In genomic region chr2:220885593-220885992, GRCh38 we compare ENCODE assay signal across 2 cellular contexts.
TF ChIP-seq lines count a peak whose summit lies in the region.

No MANE protein-coding gene starts in this region.

TF ChIP-seq in HEK293, 187 proteins besides CTCF, POLR2A, EP300 and RAD21:
- TF ChIP-seq OVOL3 (tag by site-specific recombination; IDR thresholded peaks at IDR 0.05) (no peak), ZNF707 (tag by site-specific recombination; IDR thresholded peaks at IDR 0.05) (no peak), ZNF26 (tag by site-specific recombination; IDR thresholded peaks at IDR 0.05) (0 out of 2 replicates have a peak, but pooled peaks have one; percentile 22), ZSCAN23 (tag by site-specific recombination; IDR thresholded peaks at IDR 0.05) (no peak)

TF ChIP-seq in GM12878, 131 proteins besides CTCF, POLR2A, EP300 and RAD21:
- TF ChIP-seq YY1 (IDR thresholded peaks at IDR 0.05; ENCODE audit: low read depth, low read length), result no peak
- no peak for TF ChIP-seq JUND (IDR thresholded peaks at IDR 0.05; ENCODE audit: low read depth, low read length)
- no peak for TF ChIP-seq NBN (IDR thresholded peaks at IDR 0.05)
- TF ChIP-seq WRNIP1 (IDR thresholded peaks at IDR 0.05; ENCODE audit: borderline replicate concordance, low read depth, low read length), result no peak
- peak; percentile 64; the same call in 1 of the 2 replicates for TF ChIP-seq MTA2 (IDR thresholded peaks at IDR 0.05; ENCODE audit: low read depth)
- TF ChIP-seq RFX5 (IDR thresholded peaks at IDR 0.05; ENCODE audit: low read depth, low read length), result no peak
- peak; percentile 33 to 45; a peak in 1 of 4 replicates for TF ChIP-seq IKZF2 (IDR thresholded peaks at IDR 0.05)
- peak; percentile 88 for TF ChIP-seq NR2F1 (conservative IDR thresholded peaks at IDR 0.05)
- no peak for TF ChIP-seq ASH2L (IDR thresholded peaks at IDR 0.05; ENCODE audit: borderline replicate concordance, low read depth)
- peak; percentile 49 for TF ChIP-seq SKIL (IDR thresholded peaks at IDR 0.05; ENCODE audit: low read depth, poor library complexity, severe bottlenecking)
TF ChIP-seq in GM12878: peak in this region for 4.
